ENCODE assay signal across 25 cellular contexts in genomic region chr20:36205026-36205425, GRCh38. TPM values are rescaled to one million over a fixed set of nuclear protein-coding genes. Genes with fewer than 3 reads are reported as not detected.
DNase-seq lines count a peak whose midpoint lies in the region; ATAC-seq, FAIRE-seq and TF ChIP-seq lines count a peak whose summit lies in the region.
"Had no signal": no experiment of that assay in that cellular context is flagged by ENCODE, and none has a peak within 500 bp of the region (broad histone marks: within the 10 kb centered on the region; RNA-seq: fewer than 3 reads in every experiment).

No MANE protein-coding gene starts in this region.

- no peaks in the 10 kb centered on the region for H3K36me3 ChIP-seq in naive thymus-derived CD4-positive, alpha-beta T cell (ENCODE audit: control insufficient read depth in 2 of 3, insufficient read depth in 3 of 3, low read length in 3 of 3)

- no peaks in the 10 kb centered on the region for H3K27me3 ChIP-seq in naive thymus-derived CD4-positive, alpha-beta T cell (ENCODE audit: control insufficient read depth in 2 of 2, insufficient read depth in 2 of 2, low read length in 2 of 2)
- H3K27me3 ChIP-seq: BLaER1 had no signal

- peaks cover under 1 to 15% (median 4%) of the 10 kb centered on the region in 5 donors for H3K27me3 Mint-ChIP-seq in naive thymus-derived CD4-positive, alpha-beta T cell

- peak overlapping the region in 1 of 9 donors; percentile 86 for H3K27ac Mint-ChIP-seq in naive thymus-derived CD4-positive, alpha-beta T cell
- H3K27ac Mint-ChIP-seq: B cell; CD4-positive, CD25-positive, alpha-beta regulatory T cell; CD8-positive, alpha-beta T cell had no signal

- no peak overlapping the region for H3K4me3 ChIP-seq in AG10803 (ENCODE audit: low read length)
- no peak overlapping the region for H3K4me3 ChIP-seq in fibroblast of pulmonary artery (replicated peaks; ENCODE audit: low read depth, low read length)
- H3K4me3 ChIP-seq in naive thymus-derived CD4-positive, alpha-beta T cell (ENCODE audit: low read length), result no peak overlapping the region
- H3K4me3 ChIP-seq: A549, BLaER1, GM23248 had no signal

- intact Hi-C loops in naive thymus-derived CD4-positive, alpha-beta T cell (cut with micrococcal nuclease), result no loop called here

- H3K4me1 Mint-ChIP-seq in naive thymus-derived CD4-positive, alpha-beta T cell, result peaks cover 3 to 6% (median 5%) of the 10 kb centered on the region in 7 donors

- H3K9me3 ChIP-seq in naive thymus-derived CD4-positive, alpha-beta T cell (ENCODE audit: control insufficient read depth in 2 of 3, low read length in 3 of 3), result no peaks in the 10 kb centered on the region
- H3K9me3 ChIP-seq: A549, BLaER1, Caco-2 had no signal

- CTCF ChIA-PET in naive thymus-derived CD4-positive, alpha-beta T cell (lab: Charles Lee), result interaction anchor here (4.1 kb wide), 1 partner anchor 234 kb away, joined by 24 read pairs; no protein-coding TSS in a partner anchor

- ATAC-seq in naive thymus-derived CD4-positive, alpha-beta T cell, result no peak
- no peak for ATAC-seq in GM18517 (IDR thresholded peaks at IDR 0.05; ENCODE audit: unreplicated experiment)
- ATAC-seq: A549; CD8-positive, alpha-beta T cell had no signal

- peaks cover 0 to 5% of the 10 kb centered on the region in 2 donors for H3K4me1 ChIP-seq in naive thymus-derived CD4-positive, alpha-beta T cell (ENCODE audit: control insufficient read depth in 2 of 2, insufficient read depth in 2 of 2, low read length in 2 of 2)
- H3K4me1 ChIP-seq: A549, BLaER1, Caco-2 had no signal

- no peak overlapping the region for H3K4me3 Mint-ChIP-seq in naive thymus-derived CD4-positive, alpha-beta T cell
- H3K4me3 Mint-ChIP-seq: B cell; CD8-positive, alpha-beta T cell had no signal

- POLR2A ChIA-PET in naive thymus-derived CD4-positive, alpha-beta T cell (lab: Charles Lee), result no interaction called here

- TF ChIP-seq CTCF in AG10803 (conservative IDR thresholded peaks at IDR 0.05; ENCODE audit: low read length) (no peak), fibroblast of pulmonary artery (IDR thresholded peaks at IDR 0.05; ENCODE audit: low read length, missing control alignments) (no peak)

- DNase-seq in AG10803 (ENCODE audit: low read depth) (peak; percentile 31), fibroblast of gingiva (ENCODE audit: low read depth) (peak; percentile 73), fibroblast of pulmonary artery (ENCODE audit: low read depth) (peak; percentile 5), stromal cell of bone marrow (ENCODE audit: low read depth) (peak; percentile 22), frontal cortex (ENCODE audit: low spot score in 2 of 2) (no peak)
- DNase-seq in naive thymus-derived CD4-positive, alpha-beta T cell, result no peak
- DNase-seq: 8988T; ACHN; Caco-2; CD4-positive, CD25-positive, alpha-beta regulatory T cell; CD8-positive, alpha-beta T cell; DMS153; DND-41; GM23248; H7; HCEC 1CT had no signal

- no peaks in the 10 kb centered on the region for H3K9me3 Mint-ChIP-seq in naive thymus-derived CD4-positive, alpha-beta T cell
- H3K9me3 Mint-ChIP-seq: CD4-positive, CD25-positive, alpha-beta regulatory T cell; CD8-positive, alpha-beta T cell had no signal

- no peaks in the 10 kb centered on the region for H3K36me3 Mint-ChIP-seq in naive thymus-derived CD4-positive, alpha-beta T cell
- H3K36me3 Mint-ChIP-seq: CD4-positive, CD25-positive, alpha-beta regulatory T cell; CD8-positive, alpha-beta T cell had no signal

- H3K27ac ChIP-seq in naive thymus-derived CD4-positive, alpha-beta T cell (ENCODE audit: low read depth, low read length), result no peak overlapping the region
- H3K27ac ChIP-seq: A549, BLaER1, C4-2B, GM23248 had no signal

- FAIRE-seq in frontal cortex (lab: Jason Lieb, UNC), result no peak
- FAIRE-seq: A549, G401.6, GM12892, GM19239, H1 had no signal

RNA-seq across cellular contexts. Expression of gene AAR2, which starts 31.3 kb away (rescaled TPM):
- total RNA-seq in frontal cortex, result 24.9 TPM
- 10 to 100 TPM; 18.2 to 25.9 (median 23.7) TPM for total RNA-seq in naive thymus-derived CD4-positive, alpha-beta T cell
- polyA plus RNA-seq in naive thymus-derived CD4-positive, alpha-beta T cell, result 10 to 100 TPM; 46.0 to 55.8 TPM

RNA-seq across cellular contexts. Expression of gene EPB41L1, which starts 50.5 kb away (rescaled TPM):
- 58.7 TPM for total RNA-seq in frontal cortex
- under 1 TPM in 4 of 5 experiments, not detected in 1; 0.05 to 0.81 (median 0.74) TPM for total RNA-seq in naive thymus-derived CD4-positive, alpha-beta T cell
- under 1 TPM in 1 of 2 donors, not detected in 1; 0.08 TPM for polyA plus RNA-seq in naive thymus-derived CD4-positive, alpha-beta T cell
- polyA plus RNA-seq: CD4-positive, CD25-positive, alpha-beta regulatory T cell had no signal

Comparison
In these comparisons a context has a peak if more than half of its experiments do, and no peak if none do; other contexts are left out.
1. DNase-seq: peak in AG10803 (single experiment), fibroblast of gingiva (single experiment), fibroblast of pulmonary artery (single experiment) and stromal cell of bone marrow (single experiment); none in frontal cortex (0 of 2) and naive thymus-derived CD4-positive, alpha-beta T cell (0 of 9).
2. RNA of gene EPB41L1, which starts 50.5 kb away (total RNA-seq): 58.7 TPM in frontal cortex (single experiment); 0.05 to 0.81 TPM in naive thymus-derived CD4-positive, alpha-beta T cell; every median in the first group is over 10 times any median in the second.